9 cellular contexts compared by ENCODE assay signal in the genomic region with DNA sequence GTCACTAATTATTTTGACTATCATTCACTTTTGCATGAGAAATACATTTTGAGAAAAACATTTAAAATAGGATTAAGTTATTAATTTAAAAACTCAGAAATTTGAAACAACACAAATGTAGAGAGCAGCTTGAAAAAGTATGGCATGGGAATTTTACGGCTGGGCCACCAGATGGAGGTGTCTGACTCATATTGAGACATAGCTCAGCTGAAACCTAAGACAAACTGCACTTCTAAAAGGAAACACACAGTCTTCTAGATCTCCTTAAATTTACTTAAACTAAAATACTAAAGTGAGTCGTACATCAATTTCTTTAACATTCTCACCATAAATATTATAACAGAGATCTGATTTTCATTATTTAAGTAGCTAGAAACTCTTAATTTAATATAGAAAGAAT. TPM values are rescaled to one million over a fixed set of nuclear protein-coding genes. Genes with fewer than 3 reads are reported as not detected.
DNase-seq lines count a peak whose midpoint lies in the region; ATAC-seq and TF ChIP-seq lines count a peak whose summit lies in the region.
"Had no signal": no experiment of that assay in that cellular context is flagged by ENCODE, and none has a peak within 500 bp of the region (broad histone marks: within the 10 kb centered on the region; RNA-seq: fewer than 3 reads in every experiment).

No MANE protein-coding gene starts in this region.

- ATAC-seq in thoracic aorta (ENCODE audit: insufficient number of reproducible peaks, low FRiP score, low read depth), result no peak
- ATAC-seq in HG03460 (IDR thresholded peaks at IDR 0.05; ENCODE audit: unreplicated experiment), result no peak
- no peak for ATAC-seq in GM21515 (IDR thresholded peaks at IDR 0.05; ENCODE audit: unreplicated experiment)
- no peak for ATAC-seq in HG03097 (IDR thresholded peaks at IDR 0.05; ENCODE audit: low FRiP score, unreplicated experiment)

- H3K9me3 ChIP-seq in thoracic aorta, result no peaks in the 10 kb centered on the region
- H3K9me3 ChIP-seq: BLaER1 had no signal

- no peak overlapping the region for H3K4me3 ChIP-seq in thoracic aorta
- H3K4me3 ChIP-seq: BLaER1 had no signal

- no peaks in the 10 kb centered on the region for H3K4me1 ChIP-seq in thoracic aorta (ENCODE audit: control insufficient read depth in 1 of 2, low read depth in 2 of 2)
- H3K4me1 ChIP-seq: BLaER1 had no signal

- H3K36me3 ChIP-seq in thoracic aorta, result no peaks in the 10 kb centered on the region
- H3K36me3 ChIP-seq: BLaER1 had no signal

- H3K27me3 ChIP-seq in thoracic aorta (replicated peaks; ENCODE audit: insufficient read depth), result no peaks in the 10 kb centered on the region
- H3K27me3 ChIP-seq: BLaER1 had no signal

- TF ChIP-seq CTCF in thoracic aorta (IDR thresholded peaks at IDR 0.05), result peak; percentile 49

- H3K27ac ChIP-seq in thoracic aorta, result no peak overlapping the region
- H3K27ac ChIP-seq: BLaER1 had no signal

- peak; percentile 0 for DNase-seq in NCI-H2196 treated with DMSO at 0.1 percent for 48 hours (lab: John Stamatoyannopoulos, UW; ENCODE audit: unreplicated experiment)
- DNase-seq in NCI-H2196 (lab: John Stamatoyannopoulos, UW; ENCODE audit: unreplicated experiment), result no peak
- peak; percentile 63 for DNase-seq in RPMI7951 (ENCODE audit: low read depth)
- DNase-seq in fibroblast of peridontal ligament (ENCODE audit: extremely low read depth), result peak; percentile 92
- DNase-seq in thoracic aorta (ENCODE audit: low spot score), result no peak

RNA-seq across cellular contexts. Expression of a gene that starts 41.9 kb away (rescaled TPM):
- 32.6 and 39.8 TPM in 2 replicates for total RNA-seq in RPMI7951 (2014; rRNA removed; shearing (Covaris generic))
- 100 to 1,000 TPM; 145 to 191 TPM for total RNA-seq in thoracic aorta

Comparison
In these comparisons a context has a peak if more than half of its experiments do, and no peak if none do; other contexts are left out.
1. DNase-seq: peak in NCI-H2196 treated with DMSO at 0.1 percent for 48 hours (single experiment), RPMI7951 (single experiment) and fibroblast of peridontal ligament (single experiment); none in NCI-H2196 (single experiment) and thoracic aorta (single experiment).